1 cellular context compared by ENCODE assay signal in the genomic region with DNA sequence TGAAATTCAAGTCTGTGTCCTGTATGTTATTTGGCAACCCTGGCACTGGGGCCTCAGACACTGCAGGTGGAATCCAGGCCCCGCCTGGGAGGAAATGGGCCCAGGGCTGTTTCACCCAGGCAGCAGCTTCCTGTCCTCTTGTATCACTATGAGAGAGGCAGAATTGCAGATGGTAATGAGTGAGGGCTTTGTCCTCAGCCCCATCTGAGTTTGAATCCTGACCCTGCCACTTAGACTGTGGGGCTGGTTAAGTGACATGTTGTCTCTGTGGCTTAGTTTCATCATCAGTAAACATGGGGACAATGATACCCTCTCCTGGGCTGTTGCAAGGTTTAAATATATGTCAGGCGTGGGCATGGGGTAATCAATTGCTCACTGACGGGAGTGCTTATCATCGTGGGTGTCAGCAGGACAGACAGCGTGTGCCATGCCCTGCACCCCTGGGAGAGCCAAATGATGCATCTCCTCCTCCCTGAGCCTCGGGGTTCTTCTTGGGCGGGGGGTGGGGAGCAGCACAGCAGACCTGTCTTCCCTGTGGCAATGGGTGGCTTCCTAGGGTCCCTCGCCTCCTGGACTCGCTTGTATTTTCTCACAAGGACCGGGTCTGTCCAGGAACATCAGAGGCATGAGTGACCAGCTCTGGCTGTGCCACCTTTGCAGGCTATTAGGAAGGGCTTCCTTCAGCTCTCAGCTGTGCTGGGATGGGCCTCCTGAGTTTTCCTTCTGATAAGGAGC.
TF ChIP-seq lines count a peak whose summit lies in the region.

No MANE protein-coding gene starts in this region.

TF ChIP-seq in HepG2, 621 proteins besides CTCF, POLR2A, EP300 and RAD21 (continued from another document and continues in another):
- TF ChIP-seq, protein P1, sequence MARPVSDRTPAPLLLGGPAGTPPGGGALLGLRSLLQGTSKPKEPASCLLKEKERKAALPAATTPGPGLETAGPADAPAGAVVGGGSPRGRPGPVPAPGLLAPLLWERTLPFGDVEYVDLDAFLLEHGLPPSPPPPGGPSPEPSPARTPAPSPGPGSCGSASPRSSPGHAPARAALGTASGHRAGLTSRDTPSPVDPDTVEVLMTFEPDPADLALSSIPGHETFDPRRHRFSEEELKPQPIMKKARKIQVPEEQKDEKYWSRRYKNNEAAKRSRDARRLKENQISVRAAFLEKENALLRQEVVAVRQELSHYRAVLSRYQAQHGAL (CRISPR knock-in tag; IDR thresholded peaks at IDR 0.05; ENCODE audit: not compliant biosample characterization): no peak
- TF ChIP-seq CBX5 (CRISPR knock-in tag; IDR thresholded peaks at IDR 0.05; ENCODE audit: borderline replicate concordance) (no peak; the same call in 1 of the 2 replicates), SNRNP70 (IDR thresholded peaks at IDR 0.05; ENCODE audit: low read depth, low read length) (no peak), REPIN1 (CRISPR knock-in tag; IDR thresholded peaks at IDR 0.05; ENCODE audit: borderline replicate concordance, low read depth) (peak; percentile 19; the same call in 1 of the 2 replicates), ZNF850 (CRISPR knock-in tag; conservative IDR thresholded peaks at IDR 0.05) (no peak), NFE2L2 (IDR thresholded peaks at IDR 0.05; ENCODE audit: low read length) (no peak), ZNF761 (CRISPR knock-in tag; conservative IDR thresholded peaks at IDR 0.05) (no peak), CCDC6 (CRISPR knock-in tag; IDR thresholded peaks at IDR 0.05) (no peak), GATA4 (IDR thresholded peaks at IDR 0.05; ENCODE audit: borderline replicate concordance, low read depth) (0 out of 2 replicates have a peak, but pooled peaks have one; percentile 20), ARNTL (CRISPR knock-in tag; IDR thresholded peaks at IDR 0.05) (0 out of 2 replicates have a peak, but pooled peaks have one; percentile 49), ZNF251 (CRISPR knock-in tag; IDR thresholded peaks at IDR 0.05) (no peak), BHLHE40 (IDR thresholded peaks at IDR 0.05; ENCODE audit: low read length) (no peak), ARNT (IDR thresholded peaks at IDR 0.05) (no peak), ZNF543 (CRISPR knock-in tag; IDR thresholded peaks at IDR 0.05) (0 out of 2 replicates have a peak, but pooled peaks have one; percentile 24), GFI1 (CRISPR knock-in tag; IDR thresholded peaks at IDR 0.05; ENCODE audit: borderline replicate concordance) (0 out of 2 replicates have a peak, but pooled peaks have one; percentile 34), HOXD1 (CRISPR knock-in tag; IDR thresholded peaks at IDR 0.05) (no peak), TEAD3 (CRISPR knock-in tag; optimal IDR thresholded peaks at IDR 0.05; ENCODE audit: borderline replicate concordance) (no peak), POLR2AphosphoS2 (IDR thresholded peaks at IDR 0.05; ENCODE audit: low read depth, low read length) (no peak), TCF7L2 (IDR thresholded peaks at IDR 0.05; ENCODE audit: low read depth, low read length) (no peak), ZNF30 (CRISPR knock-in tag; IDR thresholded peaks at IDR 0.05) (no peak), CHD4 (IDR thresholded peaks at IDR 0.05; ENCODE audit: borderline replicate concordance, low read length) (no peak), GTF2F1 (IDR thresholded peaks at IDR 0.05; ENCODE audit: low read length) (no peak), SRF (IDR thresholded peaks at IDR 0.05; ENCODE audit: low read depth, low read length) (no peak), FOXA1 (IDR thresholded peaks at IDR 0.05) (peak; percentile 68), FOXA1 (CRISPR knock-in tag; IDR thresholded peaks at IDR 0.05) (peak; percentile 99), SRSF1 (optimal IDR thresholded peaks at IDR 0.05; ENCODE audit: low read depth, low read length) (no peak), ASH2L (IDR thresholded peaks at IDR 0.05; ENCODE audit: insufficient read length, low read depth, low read length) (no peak), NFE2 (CRISPR knock-in tag; IDR thresholded peaks at IDR 0.05) (no peak), ZNF598 (CRISPR knock-in tag; IDR thresholded peaks at IDR 0.05; ENCODE audit: borderline replicate concordance) (no peak), ZNF547 (CRISPR knock-in tag; IDR thresholded peaks at IDR 0.05) (no peak), DNMT1 (CRISPR knock-in tag; IDR thresholded peaks at IDR 0.05) (no peak), GZF1 (CRISPR knock-in tag; IDR thresholded peaks at IDR 0.05) (no peak), MLLT10 (CRISPR knock-in tag; IDR thresholded peaks at IDR 0.05) (no peak), HNF4G (IDR thresholded peaks at IDR 0.05; ENCODE audit: borderline replicate concordance, low read depth, low read length) (peak; percentile 62; the same call in 1 of the 2 replicates), HNF4G (CRISPR knock-in tag; IDR thresholded peaks at IDR 0.05; ENCODE audit: borderline replicate concordance, low read depth) (no peak), MTA1 (CRISPR knock-in tag; IDR thresholded peaks at IDR 0.05; ENCODE audit: borderline replicate concordance) (peak; percentile 58; the same call in 1 of the 2 replicates), NPAS2 (CRISPR knock-in tag; IDR thresholded peaks at IDR 0.05; ENCODE audit: borderline replicate concordance) (no peak), HHEX (CRISPR knock-in tag; IDR thresholded peaks at IDR 0.05) (0 out of 2 replicates have a peak, but pooled peaks have one; percentile 49), HNRNPLL (IDR thresholded peaks at IDR 0.05; ENCODE audit: low read depth, low read length, poor library complexity, severe bottlenecking) (no peak), ZBTB7A (CRISPR knock-in tag; IDR thresholded peaks at IDR 0.05) (no peak), ZSCAN20 (CRISPR knock-in tag; IDR thresholded peaks at IDR 0.05; ENCODE audit: borderline replicate concordance) (no peak), ZNF564 (CRISPR knock-in tag; IDR thresholded peaks at IDR 0.05) (no peak), ZNF354B (CRISPR knock-in tag; IDR thresholded peaks at IDR 0.05) (no peak), SOX13 (IDR thresholded peaks at IDR 0.05) (peak; percentile 89), SOX13 (CRISPR knock-in tag; conservative IDR thresholded peaks at IDR 0.05 in 1 of 2, IDR thresholded peaks at IDR 0.05 in 1 of 2) (peak in 1 of 2 experiments; percentile 95; a peak in 2 of 4 replicates), ERF (CRISPR knock-in tag; IDR thresholded peaks at IDR 0.05) (peak; percentile 60; the same call in 1 of the 2 replicates)
- TF ChIP-seq, protein P2, sequence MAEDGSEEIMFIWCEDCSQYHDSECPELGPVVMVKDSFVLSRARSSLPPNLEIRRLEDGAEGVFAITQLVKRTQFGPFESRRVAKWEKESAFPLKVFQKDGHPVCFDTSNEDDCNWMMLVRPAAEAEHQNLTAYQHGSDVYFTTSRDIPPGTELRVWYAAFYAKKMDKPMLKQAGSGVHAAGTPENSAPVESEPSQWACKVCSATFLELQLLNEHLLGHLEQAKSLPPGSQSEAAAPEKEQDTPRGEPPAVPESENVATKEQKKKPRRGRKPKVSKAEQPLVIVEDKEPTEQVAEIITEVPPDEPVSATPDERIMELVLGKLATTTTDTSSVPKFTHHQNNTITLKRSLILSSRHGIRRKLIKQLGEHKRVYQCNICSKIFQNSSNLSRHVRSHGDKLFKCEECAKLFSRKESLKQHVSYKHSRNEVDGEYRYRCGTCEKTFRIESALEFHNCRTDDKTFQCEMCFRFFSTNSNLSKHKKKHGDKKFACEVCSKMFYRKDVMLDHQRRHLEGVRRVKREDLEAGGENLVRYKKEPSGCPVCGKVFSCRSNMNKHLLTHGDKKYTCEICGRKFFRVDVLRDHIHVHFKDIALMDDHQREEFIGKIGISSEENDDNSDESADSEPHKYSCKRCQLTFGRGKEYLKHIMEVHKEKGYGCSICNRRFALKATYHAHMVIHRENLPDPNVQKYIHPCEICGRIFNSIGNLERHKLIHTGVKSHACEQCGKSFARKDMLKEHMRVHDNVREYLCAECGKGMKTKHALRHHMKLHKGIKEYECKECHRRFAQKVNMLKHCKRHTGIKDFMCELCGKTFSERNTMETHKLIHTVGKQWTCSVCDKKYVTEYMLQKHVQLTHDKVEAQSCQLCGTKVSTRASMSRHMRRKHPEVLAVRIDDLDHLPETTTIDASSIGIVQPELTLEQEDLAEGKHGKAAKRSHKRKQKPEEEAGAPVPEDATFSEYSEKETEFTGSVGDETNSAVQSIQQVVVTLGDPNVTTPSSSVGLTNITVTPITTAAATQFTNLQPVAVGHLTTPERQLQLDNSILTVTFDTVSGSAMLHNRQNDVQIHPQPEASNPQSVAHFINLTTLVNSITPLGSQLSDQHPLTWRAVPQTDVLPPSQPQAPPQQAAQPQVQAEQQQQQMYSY (CRISPR knock-in tag; IDR thresholded peaks at IDR 0.05): no peak
- TF ChIP-seq, protein P3, sequence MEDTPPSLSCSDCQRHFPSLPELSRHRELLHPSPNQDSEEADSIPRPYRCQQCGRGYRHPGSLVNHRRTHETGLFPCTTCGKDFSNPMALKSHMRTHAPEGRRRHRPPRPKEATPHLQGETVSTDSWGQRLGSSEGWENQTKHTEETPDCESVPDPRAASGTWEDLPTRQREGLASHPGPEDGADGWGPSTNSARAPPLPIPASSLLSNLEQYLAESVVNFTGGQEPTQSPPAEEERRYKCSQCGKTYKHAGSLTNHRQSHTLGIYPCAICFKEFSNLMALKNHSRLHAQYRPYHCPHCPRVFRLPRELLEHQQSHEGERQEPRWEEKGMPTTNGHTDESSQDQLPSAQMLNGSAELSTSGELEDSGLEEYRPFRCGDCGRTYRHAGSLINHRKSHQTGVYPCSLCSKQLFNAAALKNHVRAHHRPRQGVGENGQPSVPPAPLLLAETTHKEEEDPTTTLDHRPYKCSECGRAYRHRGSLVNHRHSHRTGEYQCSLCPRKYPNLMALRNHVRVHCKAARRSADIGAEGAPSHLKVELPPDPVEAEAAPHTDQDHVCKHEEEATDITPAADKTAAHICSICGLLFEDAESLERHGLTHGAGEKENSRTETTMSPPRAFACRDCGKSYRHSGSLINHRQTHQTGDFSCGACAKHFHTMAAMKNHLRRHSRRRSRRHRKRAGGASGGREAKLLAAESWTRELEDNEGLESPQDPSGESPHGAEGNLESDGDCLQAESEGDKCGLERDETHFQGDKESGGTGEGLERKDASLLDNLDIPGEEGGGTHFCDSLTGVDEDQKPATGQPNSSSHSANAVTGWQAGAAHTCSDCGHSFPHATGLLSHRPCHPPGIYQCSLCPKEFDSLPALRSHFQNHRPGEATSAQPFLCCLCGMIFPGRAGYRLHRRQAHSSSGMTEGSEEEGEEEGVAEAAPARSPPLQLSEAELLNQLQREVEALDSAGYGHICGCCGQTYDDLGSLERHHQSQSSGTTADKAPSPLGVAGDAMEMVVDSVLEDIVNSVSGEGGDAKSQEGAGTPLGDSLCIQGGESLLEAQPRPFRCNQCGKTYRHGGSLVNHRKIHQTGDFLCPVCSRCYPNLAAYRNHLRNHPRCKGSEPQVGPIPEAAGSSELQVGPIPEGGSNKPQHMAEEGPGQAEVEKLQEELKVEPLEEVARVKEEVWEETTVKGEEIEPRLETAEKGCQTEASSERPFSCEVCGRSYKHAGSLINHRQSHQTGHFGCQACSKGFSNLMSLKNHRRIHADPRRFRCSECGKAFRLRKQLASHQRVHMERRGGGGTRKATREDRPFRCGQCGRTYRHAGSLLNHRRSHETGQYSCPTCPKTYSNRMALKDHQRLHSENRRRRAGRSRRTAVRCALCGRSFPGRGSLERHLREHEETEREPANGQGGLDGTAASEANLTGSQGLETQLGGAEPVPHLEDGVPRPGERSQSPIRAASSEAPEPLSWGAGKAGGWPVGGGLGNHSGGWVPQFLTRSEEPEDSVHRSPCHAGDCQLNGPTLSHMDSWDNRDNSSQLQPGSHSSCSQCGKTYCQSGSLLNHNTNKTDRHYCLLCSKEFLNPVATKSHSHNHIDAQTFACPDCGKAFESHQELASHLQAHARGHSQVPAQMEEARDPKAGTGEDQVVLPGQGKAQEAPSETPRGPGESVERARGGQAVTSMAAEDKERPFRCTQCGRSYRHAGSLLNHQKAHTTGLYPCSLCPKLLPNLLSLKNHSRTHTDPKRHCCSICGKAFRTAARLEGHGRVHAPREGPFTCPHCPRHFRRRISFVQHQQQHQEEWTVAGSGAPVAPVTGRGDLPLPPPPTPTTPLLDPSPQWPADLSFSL (CRISPR knock-in tag; IDR thresholded peaks at IDR 0.05): no peak
- TF ChIP-seq, protein P4, sequence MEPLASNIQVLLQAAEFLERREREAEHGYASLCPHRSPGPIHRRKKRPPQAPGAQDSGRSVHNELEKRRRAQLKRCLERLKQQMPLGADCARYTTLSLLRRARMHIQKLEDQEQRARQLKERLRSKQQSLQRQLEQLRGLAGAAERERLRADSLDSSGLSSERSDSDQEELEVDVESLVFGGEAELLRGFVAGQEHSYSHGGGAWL (CRISPR knock-in tag; IDR thresholded peaks at IDR 0.05): no peak
- TF ChIP-seq, protein P5, sequence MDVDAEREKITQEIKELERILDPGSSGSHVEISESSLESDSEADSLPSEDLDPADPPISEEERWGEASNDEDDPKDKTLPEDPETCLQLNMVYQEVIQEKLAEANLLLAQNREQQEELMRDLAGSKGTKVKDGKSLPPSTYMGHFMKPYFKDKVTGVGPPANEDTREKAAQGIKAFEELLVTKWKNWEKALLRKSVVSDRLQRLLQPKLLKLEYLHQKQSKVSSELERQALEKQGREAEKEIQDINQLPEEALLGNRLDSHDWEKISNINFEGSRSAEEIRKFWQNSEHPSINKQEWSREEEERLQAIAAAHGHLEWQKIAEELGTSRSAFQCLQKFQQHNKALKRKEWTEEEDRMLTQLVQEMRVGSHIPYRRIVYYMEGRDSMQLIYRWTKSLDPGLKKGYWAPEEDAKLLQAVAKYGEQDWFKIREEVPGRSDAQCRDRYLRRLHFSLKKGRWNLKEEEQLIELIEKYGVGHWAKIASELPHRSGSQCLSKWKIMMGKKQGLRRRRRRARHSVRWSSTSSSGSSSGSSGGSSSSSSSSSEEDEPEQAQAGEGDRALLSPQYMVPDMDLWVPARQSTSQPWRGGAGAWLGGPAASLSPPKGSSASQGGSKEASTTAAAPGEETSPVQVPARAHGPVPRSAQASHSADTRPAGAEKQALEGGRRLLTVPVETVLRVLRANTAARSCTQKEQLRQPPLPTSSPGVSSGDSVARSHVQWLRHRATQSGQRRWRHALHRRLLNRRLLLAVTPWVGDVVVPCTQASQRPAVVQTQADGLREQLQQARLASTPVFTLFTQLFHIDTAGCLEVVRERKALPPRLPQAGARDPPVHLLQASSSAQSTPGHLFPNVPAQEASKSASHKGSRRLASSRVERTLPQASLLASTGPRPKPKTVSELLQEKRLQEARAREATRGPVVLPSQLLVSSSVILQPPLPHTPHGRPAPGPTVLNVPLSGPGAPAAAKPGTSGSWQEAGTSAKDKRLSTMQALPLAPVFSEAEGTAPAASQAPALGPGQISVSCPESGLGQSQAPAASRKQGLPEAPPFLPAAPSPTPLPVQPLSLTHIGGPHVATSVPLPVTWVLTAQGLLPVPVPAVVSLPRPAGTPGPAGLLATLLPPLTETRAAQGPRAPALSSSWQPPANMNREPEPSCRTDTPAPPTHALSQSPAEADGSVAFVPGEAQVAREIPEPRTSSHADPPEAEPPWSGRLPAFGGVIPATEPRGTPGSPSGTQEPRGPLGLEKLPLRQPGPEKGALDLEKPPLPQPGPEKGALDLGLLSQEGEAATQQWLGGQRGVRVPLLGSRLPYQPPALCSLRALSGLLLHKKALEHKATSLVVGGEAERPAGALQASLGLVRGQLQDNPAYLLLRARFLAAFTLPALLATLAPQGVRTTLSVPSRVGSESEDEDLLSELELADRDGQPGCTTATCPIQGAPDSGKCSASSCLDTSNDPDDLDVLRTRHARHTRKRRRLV (CRISPR knock-in tag; IDR thresholded peaks at IDR 0.05): no peak
